ENCODE assay signal across 9 cellular contexts in genomic region chr10:118832242-118832651, GRCh38.
DNase-seq lines count a peak whose midpoint lies in the region; ATAC-seq and TF ChIP-seq lines count a peak whose summit lies in the region.
"Had no signal": no experiment of that assay in that cellular context is flagged by ENCODE, and none has a peak within 500 bp of the region (broad histone marks: within the 10 kb centered on the region; RNA-seq: fewer than 3 reads in every experiment).

No MANE protein-coding gene starts in this region.

- CTCF ChIA-PET in RWPE1 (lab: Yijun Ruan, JAX), result interaction anchor here (0.6 to 0.7 kb wide), 3 partner anchors 13 to 198 kb away, joined by 3 to 6 read pairs (median 4); no protein-coding TSS in a partner anchor

- peak overlapping the region; percentile 25 for H3K27ac ChIP-seq in RWPE1

- TF ChIP-seq CTCF in RWPE1 (conservative IDR thresholded peaks at IDR 0.05; ENCODE audit: low read depth), result no peak

- ATAC-seq in GM21786 (IDR thresholded peaks at IDR 0.05; ENCODE audit: unreplicated experiment), result no peak
- no peak for ATAC-seq in GM21825 (IDR thresholded peaks at IDR 0.05; ENCODE audit: unreplicated experiment)
- ATAC-seq in effector memory CD8-positive, alpha-beta T cell (replicated peaks), result no peak

- H3K27ac Mint-ChIP-seq in effector memory CD8-positive, alpha-beta T cell, result no peak overlapping the region

- no peak overlapping the region for H3K4me3 Mint-ChIP-seq in effector memory CD8-positive, alpha-beta T cell
- H3K4me3 Mint-ChIP-seq: H9 had no signal

- peaks cover 0 to 6% of the 10 kb centered on the region in 2 donors for H3K4me1 Mint-ChIP-seq in effector memory CD8-positive, alpha-beta T cell (ENCODE audit: low read depth in 2 of 2)

- H3K36me3 Mint-ChIP-seq in effector memory CD8-positive, alpha-beta T cell (ENCODE audit: insufficient read depth), result peaks cover 2% of the 10 kb centered on the region

- peak; percentile 36 for DNase-seq in EL
- DNase-seq in RWPE1 (ENCODE audit: low spot score), result no peak
- DNase-seq in head of caudate nucleus, result peak in 37 of 42 donors; percentile 22 to 78 (median 44)
- DNase-seq in pons (ENCODE audit: low spot score), result peak; percentile 29
- no peak for DNase-seq in NCI-H146 treated with DMSO at 0.1 percent for 48 hours (lab: John Stamatoyannopoulos, UW; ENCODE audit: unreplicated experiment)
- DNase-seq in effector memory CD8-positive, alpha-beta T cell, result no peak
- DNase-seq: H9 had no signal

- H3K9me3 Mint-ChIP-seq in effector memory CD8-positive, alpha-beta T cell, result no peaks in the 10 kb centered on the region

- POLR2A ChIA-PET in RWPE1 (lab: Yijun Ruan, JAX; ENCODE audit: low non-redundant PET), result interaction anchor here (0.6 kb wide), 1 partner anchor 198 kb away, joined by 3 read pairs; no protein-coding TSS in a partner anchor

- intact Hi-C loops in head of caudate nucleus (cut with DNase I), result no loop called here

- peaks cover 0 to 28% of the 10 kb centered on the region in 2 donors for H3K27me3 Mint-ChIP-seq in effector memory CD8-positive, alpha-beta T cell

Comparison
In these comparisons a context has a peak if more than half of its experiments do, and no peak if none do; other contexts are left out.
1. DNase-seq: peak in EL (single experiment), head of caudate nucleus (37 of 42) and pons (single experiment); none in RWPE1 (single experiment), NCI-H146 treated with DMSO at 0.1 percent for 48 hours (single experiment) and effector memory CD8-positive, alpha-beta T cell (0 of 3).